Comparison of ENCODE assay signal across 15 cellular contexts in genomic region chr2:29367986-29368677, GRCh38.
"Had no signal": no experiment of that assay in that cellular context is flagged by ENCODE, and none has a peak within 500 bp of the region (broad histone marks: within the 10 kb centered on the region; RNA-seq: fewer than 3 reads in every experiment).

No MANE protein-coding gene starts in this region.

- FAIRE-seq: colon had no signal

- H3K4me1 Mint-ChIP-seq: T-helper 17 cell had no signal

- H3K4me1 ChIP-seq: prostate gland, stomach, testis had no signal

- H3K36me3 Mint-ChIP-seq: activated naive CD4-positive, alpha-beta T cell treated with anti-CD3 and anti-CD28 coated beads, Interleukin-2, amount 50 U/mL, for 72 hours had no signal

- H3K27ac Mint-ChIP-seq: activated CD8-positive, alpha-beta T cell treated with anti-CD3 and anti-CD28 coated beads for 36 hours; activated naive CD4-positive, alpha-beta T cell treated with anti-CD3 and anti-CD28 coated beads, Interleukin-2, amount 50 U/mL, for 72 hours; T-helper 17 cell had no signal

- DNase-seq: activated CD4-positive, alpha-beta T cell treated with anti-CD3 and anti-CD28 coated beads for 4 hours; activated CD8-positive, alpha-beta T cell treated with anti-CD3 and anti-CD28 coated beads for 36 hours; activated effector memory CD4-positive, alpha-beta T cell treated with anti-CD3 and anti-CD28 coated beads, Interleukin-2, amount 50 U/mL, for 16 hours; activated T-cell treated with anti-CD3 and anti-CD28 coated beads, Interleukin-2, amount 50 U/mL, for 48 hours; erythroblast; islet precursor cell; midbrain; right cardiac atrium; stomach; T-helper 17 cell; testis had no signal

- H3K4me3 ChIP-seq: lung, prostate gland, stomach, testis had no signal

- H3K27ac ChIP-seq: prostate gland, stomach, testis had no signal

- H3K27me3 ChIP-seq: stomach, testis had no signal

- H3K9me3 ChIP-seq: prostate gland, stomach, testis had no signal

- H3K4me3 Mint-ChIP-seq: activated CD8-positive, alpha-beta T cell treated with anti-CD3 and anti-CD28 coated beads for 36 hours; T-helper 17 cell had no signal

- H3K9me3 Mint-ChIP-seq: activated CD8-positive, alpha-beta T cell treated with anti-CD3 and anti-CD28 coated beads for 36 hours; activated naive CD4-positive, alpha-beta T cell treated with anti-CD3 and anti-CD28 coated beads, Interleukin-2, amount 50 U/mL, for 72 hours had no signal

- H3K36me3 ChIP-seq: prostate gland, stomach had no signal

- ATAC-seq: activated CD8-positive, alpha-beta T cell treated with anti-CD3 and anti-CD28 coated beads for 36 hours; activated naive CD4-positive, alpha-beta T cell treated with anti-CD3 and anti-CD28 coated beads, Interleukin-2, amount 50 U/mL, for 72 hours; right cardiac atrium; T-helper 17 cell had no signal
